19 cellular contexts compared by ENCODE assay signal in genomic region chr7:1727812-1728570, GRCh38. TPM values are rescaled to one million over a fixed set of nuclear protein-coding genes. Genes with fewer than 3 reads are reported as not detected.
"Had no signal": no experiment of that assay in that cellular context is flagged by ENCODE, and none has a peak within 500 bp of the region (broad histone marks: within the 10 kb centered on the region; RNA-seq: fewer than 3 reads in every experiment).

No MANE protein-coding gene starts in this region.

- H3K27ac ChIP-seq: VCaP had no signal

- DNase-seq: activated CD4-positive, alpha-beta memory T cell treated with anti-CD3 and anti-CD28 coated beads for 36 hours; activated CD4-positive, alpha-beta T cell treated with anti-CD3 and anti-CD28 coated beads, Interleukin-2, amount 10 ng/mL, durations not matched to agents 7 days and 5 days; activated CD4-positive, CD25-positive, alpha-beta regulatory T cell; activated CD8-positive, alpha-beta memory T cell treated with anti-CD3 and anti-CD28 coated beads for 24 hours; activated gamma-delta T cell; activated naive CD4-positive, alpha-beta T cell treated with anti-CD3 and anti-CD28 coated beads for 36 hours; activated T-cell treated with anti-CD3 and anti-CD28 coated beads, Interleukin-2, amount 50 U/mL, for 4 hours; amygdala; Karpas-422; MM.1S; NCI-H1436 treated with DMSO at 0.1 percent for 48 hours; NCI-H187; NCI-H2081; NCI-H2227 treated with DMSO at 0.1 percent for 48 hours; NCI-H69; SIG-M5; T-helper 1 cell had no signal

RNA-seq across cellular contexts. Expression of gene ELFN1, which starts 57.9 kb away (rescaled TPM):
- total RNA-seq: activated naive CD4-positive, alpha-beta T cell treated with anti-CD3 and anti-CD28 coated beads for 36 hours; OCI-LY7 had no signal
